In genomic region chr1:10398734-10399486, GRCh38 we compare ENCODE assay signal across 8 cellular contexts. TPM values are rescaled to one million over a fixed set of nuclear protein-coding genes. Genes with fewer than 3 reads are reported as not detected.
DNase-seq lines count a peak whose midpoint lies in the region; ATAC-seq and TF ChIP-seq lines count a peak whose summit lies in the region.

Gene PGD (plus strand): TSS chr1:10399064. CDS start chr1:10399118, 54 bp downstream.

- H3K36me3 ChIP-seq in spleen = peaks cover 0 to 29% (median 17%) of the 10 kb centered on the region in 6 donors

- H3K36me3 Mint-ChIP-seq in activated B cell treated with CpG ODN at 0.5 μM for 24 hours (ENCODE audit: low read depth) = peaks cover 30% of the 10 kb centered on the region
- H3K36me3 Mint-ChIP-seq in immature natural killer cell = peaks cover 4 to 11% (median 5%) of the 10 kb centered on the region in 3 donors

- H3K4me3 Mint-ChIP-seq in activated B cell treated with CpG ODN at 0.5 μM for 24 hours (peak within 1 kb of the TSS; percentile 92), immature natural killer cell (peak within 1 kb of the TSS; percentile 92 to 95 (median 94))

- H3K9me3 ChIP-seq in AG04450 (ENCODE audit: control insufficient read depth, insufficient read depth, low read length) (peaks cover 3% of the 10 kb centered on the region; the same call in 1 of the 2 replicates), spleen (peaks cover 0 to 10% (median 4%) of the 10 kb centered on the region in 8 donors)

- WGBS in spleen, 5 donors = 0 to 2% (median 0%) methylated on average over 19 to 81 of the region's 81 CpGs

- no peaks in the 10 kb centered on the region for H3K27me3 ChIP-seq in AG04450 (ENCODE audit: control insufficient read depth, insufficient read depth, low read length)
- H3K27me3 ChIP-seq in spleen (replicated peaks in 1 of 7) = no peaks in the 10 kb centered on the region

- H3K27ac ChIP-seq in AG04450 (ENCODE audit: low read depth, low read length) (peak within 1 kb of the TSS; percentile 91), caudate nucleus (ENCODE audit: low read depth, low read length) (peak within 1 kb of the TSS; percentile 62), spleen (peak within 1 kb of the TSS; percentile 83 to 98 (median 94))

- H3K27me3 Mint-ChIP-seq in activated B cell treated with CpG ODN at 0.5 μM for 24 hours (no peaks in the 10 kb centered on the region), immature natural killer cell (ENCODE audit: low read depth in 3 of 3) (peaks cover 0 to 5% (median 3%) of the 10 kb centered on the region in 3 donors)

- H3K4me3 ChIP-seq in AG04450 (ENCODE audit: low read depth, low read length) (peak within 1 kb of the TSS; percentile 92), spleen (peak within 1 kb of the TSS; percentile 81 to 99 (median 96))

- TF ChIP-seq CTCF in AG04450 (IDR thresholded peaks at IDR 0.05; ENCODE audit: low read depth, low read length) (no peak), activated B cell treated with CpG ODN at 0.5 μM for 24 hours (IDR thresholded peaks at IDR 0.05) (no peak), spleen (IDR thresholded peaks at IDR 0.05 in 8 of 11, conservative IDR thresholded peaks at IDR 0.05 in 3 of 11) (peak in 3 of 11 experiments; percentile 20 to 45 (median 28))

- H3K9me3 Mint-ChIP-seq in activated B cell treated with CpG ODN at 0.5 μM for 24 hours (no peaks in the 10 kb centered on the region), immature natural killer cell (no peaks in the 10 kb centered on the region)

- H3K4me1 ChIP-seq in spleen = peaks cover 8 to 57% (median 27%) of the 10 kb centered on the region in 6 donors

- peaks cover 22% of the 10 kb centered on the region for H3K4me1 Mint-ChIP-seq in activated B cell treated with CpG ODN at 0.5 μM for 24 hours
- peaks cover 21 to 26% of the 10 kb centered on the region in 2 donors for H3K4me1 Mint-ChIP-seq in immature natural killer cell

- POLR2A ChIA-PET in AG04450 (lab: Yijun Ruan, JAX) = interaction anchor here (0.7 to 4.1 kb wide), 10 partner anchors 11 to 353 kb away, joined by 3 to 72 read pairs (median 5); partner anchors contain the start of gene CENPS
- POLR2A ChIA-PET in activated B cell treated with CpG ODN at 0.5 μM for 24 hours (lab: Charles Lee) = interaction anchor here (0.6 to 2.2 kb wide), 10 partner anchors 11 to 1511 kb away, joined by 3 to 41 read pairs (median 5); partner anchors contain the start of gene CENPS

- intact Hi-C loops in activated B cell treated with CpG ODN at 0.5 μM for 24 hours (cut with micrococcal nuclease) (loop anchor here (1.0 to 5.0 kb wide), 7 partner anchors 11 to 1408 kb away; partner anchors contain the start of genes CENPS, CLCN6, DFFA and KIF1B), spleen (cut with DNase I; ENCODE audit: low total_unique reads) (no loop called here)

- TF ChIP-seq POLR2A in spleen (IDR thresholded peaks at IDR 0.05) = peak in 2 of 3 donors; percentile 12 to 56

- ATAC-seq in GM18909 (IDR thresholded peaks at IDR 0.05; ENCODE audit: poor library complexity, unreplicated experiment) = peak; percentile 93
- ATAC-seq in HG03175 (IDR thresholded peaks at IDR 0.05; ENCODE audit: unreplicated experiment) = peak; percentile 96
- peak; percentile 94 for ATAC-seq in activated B cell treated with CpG ODN at 0.5 μM for 24 hours (ENCODE audit: low read depth)

- peak; percentile 97 for DNase-seq in AG04450 (ENCODE audit: low read depth, low spot score)
- DNase-seq in NCI-H226 = peak; percentile 97
- peak; percentile 95 for DNase-seq in activated B cell treated with CpG ODN at 0.5 μM for 24 hours
- DNase-seq in caudate nucleus (lab: John Stamatoyannopoulos, UW) = peak; percentile 51 to 99 (median 97)
- DNase-seq in immature natural killer cell = peak; percentile 95 to 96 (median 95)
- peak; percentile 100 for DNase-seq in spleen

- CTCF ChIA-PET in AG04450 (lab: Charles Lee) = interaction anchor here (2.0 to 2.7 kb wide), 3 partner anchors 11 to 21 kb away, joined by 5 to 18 read pairs (median 12); no protein-coding TSS in a partner anchor
- CTCF ChIA-PET in activated B cell treated with CpG ODN at 0.5 μM for 24 hours (lab: Charles Lee) = interaction anchor here (0.9 to 2.5 kb wide), 3 partner anchors 11 to 188 kb away, joined by 3 to 9 read pairs (median 4); partner anchors contain the start of genes CENPS and KIF1B

- H3K27ac Mint-ChIP-seq in activated B cell treated with CpG ODN at 0.5 μM for 24 hours = peak within 1 kb of the TSS; percentile 87
- H3K27ac Mint-ChIP-seq in immature natural killer cell = peak within 1 kb of the TSS; percentile 77 to 88 (median 80)

RNA-seq across cellular contexts. Expression of gene PGD, which starts in this region (rescaled TPM):
- 155 and 233 TPM in 2 replicates for polyA plus RNA-seq in AG04450 (2011; rRNA removed)
- 211 and 249 TPM in 2 replicates for polyA minus RNA-seq in AG04450 (2011; rRNA and poly(A)+ RNA removed)
- 108 and 112 TPM in 2 replicates for total RNA-seq in activated B cell treated with CpG ODN at 0.5 μM for 24 hours
- 10 to 100 TPM; 43.9 to 51.3 (median 44.8) TPM for polyA plus RNA-seq in immature natural killer cell
- 100 to 1,000 TPM; 105 to 381 (median 142) TPM for total RNA-seq in spleen
- 10 to 100 TPM; 40.8 to 72.9 (median 46.6) TPM for polyA plus RNA-seq in spleen

Comparison
In these comparisons a context has a peak if more than half of its experiments do, and no peak if none do; other contexts are left out.
1. Peak in every context shown above with its lines: DNase-seq, ATAC-seq, H3K4me3 ChIP-seq and H3K27ac ChIP-seq.